Comparison of ENCODE assay signal across 20 cellular contexts in the genomic region with DNA sequence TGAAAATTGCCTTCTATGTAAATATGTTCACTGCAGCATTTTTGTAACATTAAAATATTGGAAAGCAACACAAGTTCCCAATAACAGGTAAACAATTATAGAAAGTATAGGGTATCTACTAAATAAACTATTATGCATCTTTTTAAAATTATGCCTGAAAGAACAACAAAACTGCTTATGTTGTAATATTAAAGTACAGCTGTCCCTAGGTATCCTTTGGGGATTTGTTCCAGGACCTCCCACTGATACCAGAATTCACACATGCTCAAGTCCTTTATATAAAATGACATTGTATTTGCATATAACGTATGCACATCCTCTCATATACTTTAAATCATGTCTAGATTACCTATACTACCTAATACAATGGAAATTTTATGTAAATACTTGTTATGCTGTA.
A peak's percentile ranks its signal among the peaks of the same experiment; 100 is the strongest.
DNase-seq lines count a peak whose midpoint lies in the region; ATAC-seq, FAIRE-seq and TF ChIP-seq lines count a peak whose summit lies in the region.
"Had no signal": no experiment of that assay in that cellular context is flagged by ENCODE, and none has a peak within 500 bp of the region (broad histone marks: within the 10 kb centered on the region; RNA-seq: fewer than 3 reads in every experiment).

No MANE protein-coding gene starts in this region.

- H3K4me1 ChIP-seq in SK-N-SH (ENCODE audit: control insufficient read depth in 1 of 2, insufficient read depth in 2 of 2, low read depth in 1 of 2, low read length in 1 of 2) = peaks cover 0 to 12% of the 10 kb centered on the region in 2 experiments; a peak in 2 of 4 replicates
- peaks cover 24% of the 10 kb centered on the region for H3K4me1 ChIP-seq in RWPE2 (ENCODE audit: insufficient read depth, poor library complexity, severe bottlenecking)
- H3K4me1 ChIP-seq in K562 (replicated peaks in 1 of 2; ENCODE audit: control insufficient read depth in 2 of 2, insufficient read depth in 2 of 2, low read length in 2 of 2) = peaks cover 0 to 32% of the 10 kb centered on the region in 2 experiments; a peak in 4 of 5 replicates
- H3K4me1 ChIP-seq in esophagus muscularis mucosa = peaks cover 13 to 17% (median 15%) of the 10 kb centered on the region in 4 donors

- no peaks in the 10 kb centered on the region for H3K27me3 ChIP-seq in SK-N-SH (ENCODE audit: insufficient read depth)
- H3K27me3 ChIP-seq in RWPE2 (ENCODE audit: insufficient read depth, poor library complexity, severe bottlenecking) = no peaks in the 10 kb centered on the region
- no peaks in the 10 kb centered on the region for H3K27me3 ChIP-seq in K562 (ENCODE audit: control insufficient read depth in 2 of 2, insufficient read depth in 2 of 2, low read length in 2 of 2)
- H3K27me3 ChIP-seq in esophagus muscularis mucosa = no peaks in the 10 kb centered on the region
- H3K27me3 ChIP-seq: MG63, Peyer's patch had no signal

- H3K9me3 ChIP-seq in SK-N-SH (no peaks in the 10 kb centered on the region; the same call in 1 of the 2 replicates), RWPE2 (ENCODE audit: severe bottlenecking) (no peaks in the 10 kb centered on the region), K562 (replicated peaks; ENCODE audit: control insufficient read depth, insufficient read depth, low read depth, low read length) (no peaks in the 10 kb centered on the region), esophagus muscularis mucosa (no peaks in the 10 kb centered on the region)
- H3K9me3 ChIP-seq: MG63, Peyer's patch had no signal

- TF ChIP-seq RAD21 in SK-N-SH (IDR thresholded peaks at IDR 0.05; ENCODE audit: low read length) (no peak), K562 (CRISPR knock-in tag; conservative IDR thresholded peaks at IDR 0.05 in 1 of 2, IDR thresholded peaks at IDR 0.05 in 1 of 2) (no peak)

- no peak for TF ChIP-seq CTCF in SK-N-SH (IDR thresholded peaks at IDR 0.05)
- TF ChIP-seq CTCF in RWPE2 (IDR thresholded peaks at IDR 0.05; ENCODE audit: poor library complexity, severe bottlenecking) = no peak
- no peak for TF ChIP-seq CTCF in K562 (IDR thresholded peaks at IDR 0.05 in 2 of 3, conservative IDR thresholded peaks at IDR 0.05 in 1 of 3; ENCODE audit: insufficient read depth in 2 of 3, low read depth in 1 of 3, low read length in 3 of 3)
- TF ChIP-seq CTCF in esophagus muscularis mucosa (IDR thresholded peaks at IDR 0.05) = no peak

- H3K4me3 ChIP-seq in SK-N-SH (ENCODE audit: low read depth in 2 of 2, low read length in 1 of 2) (no peak overlapping the region), RWPE2 (ENCODE audit: severe bottlenecking) (no peak overlapping the region), K562 (no peak overlapping the region), esophagus muscularis mucosa (no peak overlapping the region)
- H3K4me3 ChIP-seq: MG63, Peyer's patch had no signal

- H2AFZ ChIP-seq in SK-N-SH (ENCODE audit: low read depth) (no peak overlapping the region), K562 (ENCODE audit: low read depth, low read length) (peak overlapping the region; percentile 43; the same call in 1 of the 2 replicates)

- CTCF ChIA-PET in SK-N-SH (lab: Yijun Ruan, JAX) (no interaction called here), K562 (lab: Yijun Ruan, JAX; ENCODE audit: low intra/inter-chr PET ratio) (no interaction called here)

- TF ChIP-seq POLR2A in K562 (conservative IDR thresholded peaks at IDR 0.05) (no peak), esophagus muscularis mucosa (IDR thresholded peaks at IDR 0.05; ENCODE audit: low read depth) (no peak)

- H3K9me2 ChIP-seq in SK-N-SH = no peaks in the 10 kb centered on the region

- no peaks in the 10 kb centered on the region for H3K36me3 ChIP-seq in SK-N-SH (replicated peaks in 1 of 2; ENCODE audit: control insufficient read depth in 1 of 2, insufficient read depth in 2 of 2, low read length in 1 of 2)
- H3K36me3 ChIP-seq in RWPE2 (ENCODE audit: low read depth) = no peaks in the 10 kb centered on the region
- H3K36me3 ChIP-seq in K562 (ENCODE audit: control insufficient read depth, insufficient read depth, low read length) = no peaks in the 10 kb centered on the region
- H3K36me3 ChIP-seq in esophagus muscularis mucosa = no peaks in the 10 kb centered on the region
- H3K36me3 ChIP-seq: MG63, Peyer's patch had no signal

- H3K9ac ChIP-seq in SK-N-SH = no peak overlapping the region
- H3K9ac ChIP-seq in K562 (ENCODE audit: insufficient read depth in 1 of 2, low read depth in 2 of 2, low read length in 2 of 2) = no peak overlapping the region

- in situ Hi-C loops in K562 (cut with MboI) = no loop called here

- 70% methylated on average over 1 of the region's 1 CpG for WGBS in SK-N-SH (ENCODE audit: low lambda C conversion rate)
- WGBS in K562 (ENCODE audit: insufficient coverage, low coverage, missing lambda C conversion rate) = 65% methylated on average over 1 of the region's 1 CpG
- WGBS in esophagus muscularis mucosa = 97% methylated on average over 1 of the region's 1 CpG

- intact Hi-C loops in K562 (cut with micrococcal nuclease) = loop anchor here (5.0 kb wide), 1 partner anchor 83 kb away; no protein-coding TSS in a partner anchor
- intact Hi-C loops in esophagus muscularis mucosa (cut with DNase I) = no loop called here

- no peak for FAIRE-seq in K562 (lab: Jason Lieb, UNC)

- no peaks in the 10 kb centered on the region for H3K9me1 ChIP-seq in K562 (ENCODE audit: control insufficient read depth, insufficient read depth, low read length)

- H3F3A ChIP-seq in SK-N-SH (replicated peaks; ENCODE audit: insufficient read depth) = peaks cover 8% of the 10 kb centered on the region

- DNase-seq in SK-N-SH (no peak), RWPE2 (ENCODE audit: low spot score) (no peak), K562 (ENCODE audit: extremely low read depth in 1 of 4, low spot score in 3 of 4) (no peak), DMS114 treated with DMSO at 0.1 percent for 48 hours (lab: John Stamatoyannopoulos, UW; ENCODE audit: unreplicated experiment) (no peak), esophagus muscularis mucosa (ENCODE audit: extremely low spot score) (no peak)
- no peak for DNase-seq in stimulated activated naive CD4-positive, alpha-beta T cell (lab: John Stamatoyannopoulos, UW)
- DNase-seq in activated effector memory CD4-positive, alpha-beta T cell treated with anti-CD3 and anti-CD28 coated beads, Interleukin-2, amount 50 U/mL, for 16 hours = no peak
- DNase-seq: GOT3; MG63; NCI-H1048; NCI-H1417 treated with DMSO at 0.1 percent for 48 hours; NCI-H187; NCI-H510A; NCI-H774; NK-92 treated with Interleukin-12 subunit alpha and Interleukin-12 subunit beta, amount 100 ng/mL, for 24 hours; Peyer's patch; T-helper 2 cell had no signal

- no peak for TF ChIP-seq EP300 in SK-N-SH (IDR thresholded peaks at IDR 0.05; ENCODE audit: borderline replicate concordance in 1 of 2, low read depth in 1 of 2, low read length in 1 of 2)
- TF ChIP-seq EP300 in K562 (IDR thresholded peaks at IDR 0.05; ENCODE audit: low read length) = no peak
- TF ChIP-seq EP300 in esophagus muscularis mucosa (IDR thresholded peaks at IDR 0.05) = no peak

- POLR2A ChIA-PET in SK-N-SH (lab: Yijun Ruan, JAX) (no interaction called here), K562 (lab: Yijun Ruan, JAX) (no interaction called here)

- BruUV-seq in K562 (replicated peaks; lab: Mats Ljungman, UMichigan) = no TSS peak

- H4K20me1 ChIP-seq in SK-N-SH (ENCODE audit: insufficient read depth) = no peaks in the 10 kb centered on the region
- H4K20me1 ChIP-seq in K562 (replicated peaks; ENCODE audit: control insufficient read depth, insufficient read depth, low read length) = no peaks in the 10 kb centered on the region

- H3K79me2 ChIP-seq in SK-N-SH (ENCODE audit: insufficient read depth) (no peaks in the 10 kb centered on the region), K562 (ENCODE audit: control insufficient read depth, insufficient read depth, low read length) (no peaks in the 10 kb centered on the region)

- H3K27ac ChIP-seq in SK-N-SH (ENCODE audit: low read depth in 2 of 2, low read length in 1 of 2) = peak overlapping the region; percentile 46 to 72; a peak in 3 of 4 replicates
- peak overlapping the region; percentile 60 for H3K27ac ChIP-seq in RWPE2 (ENCODE audit: poor library complexity, severe bottlenecking)
- H3K27ac ChIP-seq in K562 (ENCODE audit: extremely low read depth, low read depth, low read length) = peak overlapping the region; percentile 75; the same call in 1 of the 3 replicates
- no peak overlapping the region for H3K27ac ChIP-seq in esophagus muscularis mucosa (replicated peaks in 1 of 4)
- H3K27ac ChIP-seq: 22Rv1, Peyer's patch had no signal

- ATAC-seq in SK-N-SH treated with all-trans-retinoic acid at 6 μM for 48 hours (no peak), RWPE2 (ENCODE audit: low read depth) (no peak), K562 (no peak)
- ATAC-seq: Right ventricle myocardium inferior had no signal

- H3K4me2 ChIP-seq in SK-N-SH (no peak overlapping the region), K562 (ENCODE audit: insufficient read depth, low read length) (no peak overlapping the region)

TF ChIP-seq in SK-N-SH, 30 proteins besides CTCF, POLR2A, EP300 and RAD21 (continues in another document):
- TF ChIP-seq YY1 (IDR thresholded peaks at IDR 0.05; ENCODE audit: low read depth) = no peak

TF ChIP-seq in SK-N-SH treated with all-trans-retinoic acid at 6 μM for 48 hours, 23 proteins besides CTCF, POLR2A, EP300 and RAD21 (continues in another document):
- TF ChIP-seq GLIS3 (CRISPR knock-in tag; IDR thresholded peaks at IDR 0.05) = no peak
- TF ChIP-seq TCF4 (CRISPR knock-in tag; IDR thresholded peaks at IDR 0.05; ENCODE audit: borderline replicate concordance) = no peak
- no peak for TF ChIP-seq ZFP30 (CRISPR knock-in tag; IDR thresholded peaks at IDR 0.05)
- no peak for TF ChIP-seq ZNF70 (CRISPR knock-in tag; IDR thresholded peaks at IDR 0.05)

TF ChIP-seq in K562, 482 proteins besides CTCF, POLR2A, EP300 and RAD21:
- peak; percentile 33; the same call in 1 of the 2 replicates for TF ChIP-seq C11orf30 (IDR thresholded peaks at IDR 0.05; ENCODE audit: low read depth)
- peak; percentile 14; the same call in 1 of the 2 replicates for TF ChIP-seq MAFG (tag; conservative IDR thresholded peaks at IDR 0.05)
- TF ChIP-seq, protein P1, sequence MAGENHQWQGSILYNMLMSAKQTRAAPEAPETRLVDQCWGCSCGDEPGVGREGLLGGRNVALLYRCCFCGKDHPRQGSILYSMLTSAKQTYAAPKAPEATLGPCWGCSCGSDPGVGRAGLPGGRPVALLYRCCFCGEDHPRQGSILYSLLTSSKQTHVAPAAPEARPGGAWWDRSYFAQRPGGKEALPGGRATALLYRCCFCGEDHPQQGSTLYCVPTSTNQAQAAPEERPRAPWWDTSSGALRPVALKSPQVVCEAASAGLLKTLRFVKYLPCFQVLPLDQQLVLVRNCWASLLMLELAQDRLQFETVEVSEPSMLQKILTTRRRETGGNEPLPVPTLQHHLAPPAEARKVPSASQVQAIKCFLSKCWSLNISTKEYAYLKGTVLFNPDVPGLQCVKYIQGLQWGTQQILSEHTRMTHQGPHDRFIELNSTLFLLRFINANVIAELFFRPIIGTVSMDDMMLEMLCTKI (IDR thresholded peaks at IDR 0.05; ENCODE audit: partially characterized antibody) = no peak
- TF ChIP-seq ZNF316 (IDR thresholded peaks at IDR 0.05) = peak; percentile 61
- TF ChIP-seq ZSCAN29 (IDR thresholded peaks at IDR 0.05) = no peak
- TF ChIP-seq HSF4 (CRISPR knock-in tag; IDR thresholded peaks at IDR 0.05; ENCODE audit: borderline replicate concordance) = no peak
- TF ChIP-seq PPARD (CRISPR knock-in tag; IDR thresholded peaks at IDR 0.05) = no peak

Comparison
In these comparisons a context has a peak if more than half of its experiments do, and no peak if none do; other contexts are left out.
1. H3K27ac ChIP-seq: peak in SK-N-SH (2 of 2), RWPE2 (single experiment) and K562 (single experiment); none in esophagus muscularis mucosa (0 of 4).